ENCODE assay signal across 15 cellular contexts in the genomic region with DNA sequence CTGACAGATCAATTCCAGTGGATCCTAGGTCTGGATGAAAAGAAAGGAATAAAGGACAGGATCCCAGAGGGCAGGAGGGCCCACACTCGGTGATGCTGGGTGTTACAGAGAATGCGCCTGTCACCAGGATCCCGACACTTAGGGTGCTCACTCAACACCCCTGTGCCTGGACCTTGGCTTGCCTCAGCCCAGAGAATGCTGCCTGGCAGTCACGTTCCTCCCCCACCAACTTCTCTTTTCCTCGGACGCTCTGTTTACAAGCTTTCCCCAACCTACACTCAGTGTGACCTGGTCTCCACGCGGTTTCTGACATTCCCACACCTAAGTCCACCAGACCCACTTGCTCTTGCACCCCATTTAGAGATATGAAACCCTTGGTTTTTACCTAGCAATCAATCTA. TPM values are rescaled to one million over a fixed set of nuclear protein-coding genes. Genes with fewer than 3 reads are reported as not detected.
DNase-seq lines count a peak whose midpoint lies in the region; ATAC-seq and TF ChIP-seq lines count a peak whose summit lies in the region.
"Had no signal": no experiment of that assay in that cellular context is flagged by ENCODE, and none has a peak within 500 bp of the region (broad histone marks: within the 10 kb centered on the region; RNA-seq: fewer than 3 reads in every experiment).

No MANE protein-coding gene starts in this region.

- ATAC-seq in left ventricle myocardium superior (no peak), upper lobe of right lung (peak; percentile 40), esophagus mucosa (no peak)

- H3K27ac ChIP-seq in right atrium auricular region (no peak overlapping the region), Peyer's patch (peak overlapping the region; percentile 55 to 84 (median 68)), upper lobe of right lung (no peak overlapping the region)
- H3K27ac ChIP-seq: C4-2B, esophagus muscularis mucosa, PC-9 had no signal

- H3K4me3 ChIP-seq in right atrium auricular region (no peak overlapping the region), Peyer's patch (no peak overlapping the region), upper lobe of right lung (no peak overlapping the region)
- H3K4me3 ChIP-seq: esophagus muscularis mucosa, PC-9 had no signal

- H3K27me3 ChIP-seq in right atrium auricular region (no peaks in the 10 kb centered on the region), Peyer's patch (no peaks in the 10 kb centered on the region), upper lobe of right lung (no peaks in the 10 kb centered on the region)
- H3K27me3 ChIP-seq: esophagus muscularis mucosa had no signal

- no peak for TF ChIP-seq POLR2A in Peyer's patch (IDR thresholded peaks at IDR 0.05)

- H3K4me1 ChIP-seq in right atrium auricular region (no peaks in the 10 kb centered on the region), Peyer's patch (peaks cover 0 to 37% (median 14%) of the 10 kb centered on the region in 4 donors), upper lobe of right lung (peaks cover 27% of the 10 kb centered on the region)

- no peaks in the 10 kb centered on the region for H3K36me3 ChIP-seq in right atrium auricular region
- H3K36me3 ChIP-seq in Peyer's patch = no peaks in the 10 kb centered on the region
- H3K36me3 ChIP-seq in upper lobe of right lung = no peaks in the 10 kb centered on the region
- H3K36me3 ChIP-seq: esophagus muscularis mucosa had no signal

- no peak for TF ChIP-seq CTCF in right atrium auricular region (IDR thresholded peaks at IDR 0.05)
- no peak for TF ChIP-seq CTCF in Peyer's patch (IDR thresholded peaks at IDR 0.05)
- no peak for TF ChIP-seq CTCF in upper lobe of right lung (IDR thresholded peaks at IDR 0.05)

- H3K9me3 ChIP-seq in right atrium auricular region (no peaks in the 10 kb centered on the region), Peyer's patch (no peaks in the 10 kb centered on the region), upper lobe of right lung (no peaks in the 10 kb centered on the region)
- H3K9me3 ChIP-seq: esophagus muscularis mucosa had no signal

- intact Hi-C loops in left ventricle myocardium superior (cut with micrococcal nuclease) (no loop called here), upper lobe of right lung (cut with DNase I) (loop anchor here (10.0 kb wide), 3 partner anchors 209 to 451 kb away; no protein-coding TSS in a partner anchor)

- DNase-seq in right atrium auricular region (ENCODE audit: low spot score) = peak; percentile 58
- DNase-seq in left ventricle myocardium superior = no peak
- DNase-seq in Peyer's patch = peak in 1 of 3 donors; percentile 48
- peak; percentile 54 for DNase-seq in germinal center (ENCODE audit: low spot score)
- DNase-seq in upper lobe of right lung = no peak
- DNase-seq in EL = no peak
- DNase-seq in MV-4-11 (lab: John Stamatoyannopoulos, UW) = no peak
- DNase-seq: hippocampal formation; NCI-H2171; PC-9; stimulated activated CD4-positive, alpha-beta T cell treated with anti-CD3 and anti-CD28 coated beads, Interleukin-2, amount 100 ng/mL, for 48 hours; T-helper 9 cell had no signal

RNA-seq across cellular contexts. Expression of gene ETS1, which starts 38.0 kb away (rescaled TPM):
- total RNA-seq in right atrium auricular region (10 to 100 TPM; 37.9 to 46.6 TPM), left ventricle myocardium superior (53.4 TPM), Peyer's patch (10 to 100 TPM; 21.9 to 78.4 (median 31.3) TPM), upper lobe of right lung (121 TPM), esophagus mucosa (7.8 TPM)

Comparison
In these comparisons a context has a peak if more than half of its experiments do, and no peak if none do; other contexts are left out.
1. DNase-seq: peak in right atrium auricular region (single experiment) and germinal center (single experiment); none in left ventricle myocardium superior (single experiment), upper lobe of right lung (single experiment), EL (single experiment) and MV-4-11 (single experiment).
2. H3K27ac ChIP-seq: peak in Peyer's patch (4 of 4); none in right atrium auricular region (0 of 2) and upper lobe of right lung (single experiment).